ENCODE assay signal across 8 cellular contexts in genomic region chr12:51951199-51951842, GRCh38. TPM values are rescaled to one million over a fixed set of nuclear protein-coding genes. Genes with fewer than 3 reads are reported as not detected.
DNase-seq lines count a peak whose midpoint lies in the region; ATAC-seq, FAIRE-seq and TF ChIP-seq lines count a peak whose summit lies in the region.

Gene ACVR1B, plus strand, starts transcription at chr12:51951699. Its CDS starts 45 bp downstream, at chr12:51951744.

- H2BK120ac ChIP-seq in mesenchymal stem cell (ENCODE audit: low read depth, low read length), result peak within 1 kb of the TSS; percentile 91

- peaks cover 8% of the 10 kb centered on the region for H3K36me3 Mint-ChIP-seq in effector memory CD8-positive, alpha-beta T cell (ENCODE audit: insufficient read depth)

- H3K4me1 ChIP-seq in mesenchymal stem cell (ENCODE audit: control insufficient read depth, insufficient read depth, low read depth, low read length), result peaks cover 9% of the 10 kb centered on the region

- H3K4ac ChIP-seq in mesenchymal stem cell (ENCODE audit: low read depth in 1 of 2, low read length in 2 of 2), result peak within 1 kb of the TSS; percentile 76 to 97

- peak within 1 kb of the TSS; percentile 86 for H3K4me3 ChIP-seq in BJ (ENCODE audit: low read depth, low read length)
- peak within 1 kb of the TSS; percentile 84 to 91 for H3K4me3 ChIP-seq in mesenchymal stem cell (ENCODE audit: insufficient read depth in 1 of 2, low read depth in 1 of 2, low read length in 2 of 2)

- under 1% methylated on average over 28 of the region's 86 CpGs for WGBS in mesenchymal stem cell

- ATAC-seq in GM19463 (IDR thresholded peaks at IDR 0.05; ENCODE audit: unreplicated experiment), result peak; percentile 91
- ATAC-seq in effector memory CD8-positive, alpha-beta T cell (replicated peaks), result peak; percentile 94

- peaks cover 3% of the 10 kb centered on the region for H3K79me1 ChIP-seq in mesenchymal stem cell (replicated peaks; ENCODE audit: low read length, poor library complexity, severe bottlenecking)

- no peaks in the 10 kb centered on the region for H3K9me3 ChIP-seq in mesenchymal stem cell (ENCODE audit: control insufficient read depth, low read length)

- H3K4me2 ChIP-seq in mesenchymal stem cell (ENCODE audit: low read length, poor library complexity, severe bottlenecking), result peak within 1 kb of the TSS; percentile 96

- POLR2A ChIA-PET in BJ (lab: Charles Lee), result no interaction called here

- no peak for DNase-seq in BJ (ENCODE audit: low read depth)
- DNase-seq in HTR-8/SVneo (ENCODE audit: insufficient read length, low spot score), result peak; percentile 76
- peak; percentile 86 to 89 for DNase-seq in NOMO-1 (lab: John Stamatoyannopoulos, UW; ENCODE audit: unreplicated experiment in 2 of 2)
- DNase-seq in activated CD8-positive, alpha-beta memory T cell treated with anti-CD3 and anti-CD28 coated beads for 48 hours (ENCODE audit: low read depth in 2 of 3, low spot score in 2 of 3), result peak; percentile 55 to 79 (median 65)
- peak; percentile 81 to 85 (median 85) for DNase-seq in effector memory CD8-positive, alpha-beta T cell
- peak; percentile 87 for DNase-seq in mesenchymal stem cell
- peak; percentile 80 for DNase-seq in stimulated activated CD8-positive, alpha-beta memory T cell treated with anti-CD3 and anti-CD28 coated beads, Interleukin-12 subunit alpha, Interleukin-12 subunit beta, amount 100 ng/mL, for 1 hour (ENCODE audit: low read depth)

- no peaks in the 10 kb centered on the region for H3K9me3 Mint-ChIP-seq in effector memory CD8-positive, alpha-beta T cell

- H2BK15ac ChIP-seq in mesenchymal stem cell (ENCODE audit: low read depth, poor library complexity, severe bottlenecking), result peak within 1 kb of the TSS; percentile 34

- peak within 1 kb of the TSS; percentile 91 for H2AFZ ChIP-seq in mesenchymal stem cell (ENCODE audit: low read depth, low read length)

- no peak within 1 kb of the TSS for H2AK5ac ChIP-seq in mesenchymal stem cell (ENCODE audit: low read length, severe bottlenecking)

- CTCF ChIA-PET in BJ (lab: Yijun Ruan, JAX), result interaction anchor here (0.5 to 6.5 kb wide), 3 partner anchors 15 to 42 kb away, joined by 4 to 31 read pairs (median 8); no protein-coding TSS in a partner anchor

- no peak for TF ChIP-seq CTCF in BJ (IDR thresholded peaks at IDR 0.05; ENCODE audit: insufficient read depth, low read depth, low read length)

- H3K4me1 Mint-ChIP-seq in effector memory CD8-positive, alpha-beta T cell (ENCODE audit: low read depth in 2 of 2), result peaks cover 20 to 22% of the 10 kb centered on the region in 2 donors

- H3K18ac ChIP-seq in mesenchymal stem cell (ENCODE audit: low read depth in 1 of 2, low read length in 2 of 2), result peak within 1 kb of the TSS; percentile 85 to 97

- H3K14ac ChIP-seq in mesenchymal stem cell (ENCODE audit: low read length in 2 of 2), result peak within 1 kb of the TSS; percentile 79 to 88

- H3K4me3 Mint-ChIP-seq in effector memory CD8-positive, alpha-beta T cell, result peak within 1 kb of the TSS; percentile 86 to 98

- FAIRE-seq in HTR-8/SVneo (lab: Jason Lieb, UNC), result peak; percentile 28

- H3K9ac ChIP-seq in mesenchymal stem cell (ENCODE audit: low read length), result peak within 1 kb of the TSS; percentile 98

- H3K27ac Mint-ChIP-seq in effector memory CD8-positive, alpha-beta T cell, result peak within 1 kb of the TSS; percentile 25 to 90

- H4K8ac ChIP-seq in mesenchymal stem cell (ENCODE audit: low read length), result peak within 1 kb of the TSS; percentile 45

- H3K27ac ChIP-seq in mesenchymal stem cell (ENCODE audit: low read length, poor library complexity, severe bottlenecking), result no peak within 1 kb of the TSS

- H3K36me3 ChIP-seq in BJ (ENCODE audit: control insufficient read depth, insufficient read depth, low read length) (no peaks in the 10 kb centered on the region; the same call in 1 of the 2 replicates), mesenchymal stem cell (ENCODE audit: control insufficient read depth in 1 of 2, insufficient read depth in 2 of 2, low read depth in 1 of 2, low read length in 2 of 2) (no peaks in the 10 kb centered on the region)

- peaks cover 12 to 24% of the 10 kb centered on the region in 2 donors for H3K27me3 Mint-ChIP-seq in effector memory CD8-positive, alpha-beta T cell

- peak within 1 kb of the TSS; percentile 10 to 91 for H3K23ac ChIP-seq in mesenchymal stem cell (ENCODE audit: low read length in 2 of 2)

- H3K27me3 ChIP-seq in BJ (ENCODE audit: control insufficient read depth, insufficient read depth, low read length) (peaks cover 12% of the 10 kb centered on the region), mesenchymal stem cell (ENCODE audit: control insufficient read depth in 1 of 2, insufficient read depth in 1 of 2, low read length in 2 of 2) (peaks cover 5 to 16% of the 10 kb centered on the region in 2 experiments)

- no peak within 1 kb of the TSS for H2BK5ac ChIP-seq in mesenchymal stem cell (ENCODE audit: low read depth, low read length, poor library complexity, severe bottlenecking)

- peak within 1 kb of the TSS; percentile 66 for H4K91ac ChIP-seq in mesenchymal stem cell (ENCODE audit: low read length)

- peak within 1 kb of the TSS in 1 of 2 experiments; percentile 64 for H2BK12ac ChIP-seq in mesenchymal stem cell (ENCODE audit: low read length in 2 of 2)

RNA-seq across cellular contexts. Expression of gene ACVR1B, which starts in this region (rescaled TPM):
- polyA plus RNA-seq in BJ (2011; rRNA removed), result 12.6 and 12.9 TPM in 2 replicates
- 10.7 and 14.7 TPM in 2 replicates for polyA minus RNA-seq in BJ (2011; rRNA and poly(A)+ RNA removed)
- 13.6 TPM for polyA plus RNA-seq in mesenchymal stem cell (2013, experiment 1 of 2)
- 13.2 TPM for polyA plus RNA-seq in mesenchymal stem cell (2013, experiment 2 of 2)
